Comparison of ENCODE assay signal across 15 cellular contexts in the genomic region with DNA sequence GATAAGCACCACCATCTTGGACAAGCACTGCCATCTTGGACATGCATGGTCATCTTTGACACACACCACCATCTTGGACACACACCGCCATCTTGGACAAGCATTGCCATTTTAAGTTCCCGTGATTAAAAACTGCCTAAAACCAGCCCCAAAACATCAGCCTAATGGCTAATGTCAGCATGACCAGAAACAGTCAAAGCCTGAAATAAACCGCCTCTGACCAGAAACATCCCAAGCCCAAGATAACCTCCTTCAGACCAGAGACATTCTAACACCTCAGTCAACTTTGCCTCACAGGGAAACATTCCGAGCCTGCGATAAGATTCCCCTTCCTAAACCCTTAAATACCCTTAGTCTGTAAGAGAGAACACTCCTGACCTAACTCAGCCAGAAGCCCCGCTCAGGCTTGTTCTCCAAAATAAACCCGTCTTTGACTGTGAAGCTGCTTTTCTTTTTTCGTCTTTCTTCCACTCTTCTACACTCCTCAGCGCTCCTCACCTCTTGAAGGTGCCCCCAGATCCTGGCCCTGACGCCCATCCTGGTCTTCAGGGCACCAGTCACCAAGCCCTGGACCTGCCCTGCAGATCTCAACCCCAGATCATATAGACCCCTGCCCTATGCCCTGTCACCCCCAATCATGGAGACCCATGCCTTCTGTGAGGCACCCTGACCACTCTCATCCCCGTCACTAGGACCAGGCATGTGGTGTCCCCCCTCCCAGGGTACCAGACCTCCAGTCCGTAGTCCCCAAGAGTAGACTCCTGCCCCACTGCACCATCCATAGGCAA. TPM values are rescaled to one million over a fixed set of nuclear protein-coding genes. Genes with fewer than 3 reads are reported as not detected.
DNase-seq lines count a peak whose midpoint lies in the region; ATAC-seq and TF ChIP-seq lines count a peak whose summit lies in the region.
"Had no signal": no experiment of that assay in that cellular context is flagged by ENCODE, and none has a peak within 500 bp of the region (broad histone marks: within the 10 kb centered on the region; RNA-seq: fewer than 3 reads in every experiment).

No MANE protein-coding gene starts in this region.

- intact Hi-C loops in CD14-positive monocyte (cut with micrococcal nuclease) (loop anchor here in 1 of 2 donors (5.0 kb wide), 1 partner anchor 47 kb away; no protein-coding TSS in a partner anchor), psoas muscle (cut with DNase I) (loop anchor here in 1 of 2 donors (10.0 kb wide), 1 partner anchor 54 kb away; the partner anchor contains the start of gene SLC25A6)

- H3K4me3 ChIP-seq in coronary artery: no peak overlapping the region
- H3K4me3 ChIP-seq in neuronal stem cell (ENCODE audit: low read length in 2 of 2): peak overlapping the region in 1 of 2 donors; percentile 52
- H3K4me3 ChIP-seq in psoas muscle: no peak overlapping the region
- H3K4me3 ChIP-seq: body of pancreas, HAP-1 had no signal

- H3K36me3 ChIP-seq in neuronal stem cell (replicated peaks in 1 of 2; ENCODE audit: control insufficient read depth in 2 of 2, insufficient read depth in 2 of 2, low read length in 2 of 2) (peaks cover 11 to 21% of the 10 kb centered on the region in 2 donors), psoas muscle (ENCODE audit: insufficient read depth in 1 of 2, low read depth in 1 of 2) (no peaks in the 10 kb centered on the region)
- H3K36me3 ChIP-seq: HAP-1 had no signal

- H2BK15ac ChIP-seq in neuronal stem cell (ENCODE audit: low read length): no peak overlapping the region

- H3K4me1 ChIP-seq in neuronal stem cell (ENCODE audit: control insufficient read depth in 2 of 2, insufficient read depth in 1 of 2, low read depth in 1 of 2, low read length in 2 of 2) (no peaks in the 10 kb centered on the region), psoas muscle (no peaks in the 10 kb centered on the region)
- H3K4me1 ChIP-seq: HAP-1 had no signal

- no peak overlapping the region for H3K4me2 ChIP-seq in neuronal stem cell (ENCODE audit: insufficient read depth, low read length, poor library complexity, severe bottlenecking)
- H3K4me2 ChIP-seq: KMS-11 had no signal

- peaks cover 37 to 52% (median 48%) of the 10 kb centered on the region in 7 donors for H3K9me3 Mint-ChIP-seq in CD14-positive monocyte

- H3K14ac ChIP-seq in neuronal stem cell (ENCODE audit: low read length): no peak overlapping the region

- peak overlapping the region; percentile 32 for H4K8ac ChIP-seq in neuronal stem cell (ENCODE audit: low read depth, low read length)

- H2BK5ac ChIP-seq in neuronal stem cell (ENCODE audit: low read length): no peak overlapping the region

- no peak overlapping the region for H2AFZ ChIP-seq in neuronal stem cell (ENCODE audit: low read length)

- H2AK5ac ChIP-seq in neuronal stem cell (ENCODE audit: low read depth, low read length): no peak overlapping the region

- H3K9me3 ChIP-seq in neuronal stem cell (replicated peaks in 1 of 2; ENCODE audit: control insufficient read depth in 2 of 2, insufficient read depth in 1 of 2, low read depth in 1 of 2, low read length in 2 of 2): peaks cover 23 to 27% of the 10 kb centered on the region in 2 donors
- H3K9me3 ChIP-seq in psoas muscle: no peaks in the 10 kb centered on the region
- H3K9me3 ChIP-seq: body of pancreas, HAP-1 had no signal

- no peak overlapping the region for H3K4ac ChIP-seq in neuronal stem cell (ENCODE audit: low read length)

- H3K27me3 ChIP-seq in neuronal stem cell (ENCODE audit: control insufficient read depth in 3 of 3, insufficient read depth in 3 of 3, low read depth in 1 of 3, low read length in 3 of 3): no peaks in the 10 kb centered on the region
- no peaks in the 10 kb centered on the region for H3K27me3 ChIP-seq in psoas muscle (ENCODE audit: insufficient read depth in 3 of 3, low read length in 2 of 3)
- H3K27me3 ChIP-seq: body of pancreas had no signal

- in situ Hi-C loops in GM13977 (cut with MboI; ENCODE audit: low pct_unique_long_range_greater_than_20kb, low sequenced_read_pairs, unreplicated experiment): no loop called here

- no CpG with 5 or more reads among the region's 12 CpGs for WGBS in neuronal stem cell (ENCODE audit: extremely low coverage in 2 of 2, insufficient read length in 2 of 2, insufficient replicate concordance in 1 of 2), 2 donors
- 88 to 95% (median 94%) methylated on average over 12 of the region's 12 CpGs for WGBS in psoas muscle, 3 donors

- peaks cover 25% of the 10 kb centered on the region for H3K79me1 ChIP-seq in neuronal stem cell (ENCODE audit: low read depth, low read length)

- peaks cover 15 to 34% of the 10 kb centered on the region in 2 donors for H3K36me3 Mint-ChIP-seq in CD14-positive monocyte

- H3K4me3 Mint-ChIP-seq in CD14-positive monocyte: no peak overlapping the region

- H4K91ac ChIP-seq in neuronal stem cell (ENCODE audit: low read depth, low read length, poor library complexity): no peak overlapping the region

- H2BK120ac ChIP-seq in neuronal stem cell (ENCODE audit: low read depth, low read length): no peak overlapping the region

- TF ChIP-seq CTCF in CD14-positive monocyte (IDR thresholded peaks at IDR 0.05) (no peak), GM13977 (IDR thresholded peaks at IDR 0.05; ENCODE audit: extremely low read depth, insufficient read depth, missing control alignments) (no peak), coronary artery (IDR thresholded peaks at IDR 0.05) (no peak), psoas muscle (IDR thresholded peaks at IDR 0.05) (no peak)

- H3K27ac ChIP-seq in coronary artery (no peak overlapping the region), neuronal stem cell (replicated peaks; ENCODE audit: low read length) (no peak overlapping the region), psoas muscle (no peak overlapping the region)
- H3K27ac ChIP-seq: body of pancreas, KMS-11 had no signal

- DNase-seq in CD14-positive monocyte (ENCODE audit: low spot score) (peak; percentile 27), GM13977 (ENCODE audit: low spot score) (peak; percentile 3), coronary artery (ENCODE audit: low spot score) (peak; percentile 60), neuronal stem cell (ENCODE audit: low spot score) (no peak), psoas muscle (no peak), AG08396 (ENCODE audit: low spot score) (no peak)
- DNase-seq: effector CD8-positive, alpha-beta T cell; foreskin melanocyte; NCI-H1694 treated with DMSO at 0.1 percent for 48 hours; stimulated activated CD4-positive, alpha-beta T cell treated with anti-CD3 and anti-CD28 coated beads, Interleukin-2, amount 100 ng/mL, for 48 hours; stimulated activated naive CD4-positive, alpha-beta T cell had no signal

- ATAC-seq in psoas muscle (no peak), HG03025 (IDR thresholded peaks at IDR 0.05; ENCODE audit: low FRiP score, unreplicated experiment) (no peak)
- ATAC-seq: body of pancreas had no signal

- peak overlapping the region; percentile 0 for H3K9ac ChIP-seq in neuronal stem cell (ENCODE audit: low read depth, low read length, poor library complexity)
- H3K9ac ChIP-seq: KMS-11 had no signal

- H3K27ac Mint-ChIP-seq in CD14-positive monocyte: peak overlapping the region in 1 of 7 donors; percentile 7

- no peak overlapping the region for H2BK12ac ChIP-seq in neuronal stem cell (ENCODE audit: low read length)

- no peak overlapping the region for H3K18ac ChIP-seq in neuronal stem cell (ENCODE audit: low read length)

- no peak overlapping the region for H3K23ac ChIP-seq in neuronal stem cell (ENCODE audit: low read depth, low read length, poor library complexity)

- peaks cover 5% of the 10 kb centered on the region for H3K4me1 Mint-ChIP-seq in CD14-positive monocyte

- H3K27me3 Mint-ChIP-seq in CD14-positive monocyte (ENCODE audit: low read depth in 3 of 3): peaks cover 0 to 4% (median 4%) of the 10 kb centered on the region in 3 donors

RNA-seq across cellular contexts. Expression of gene ASMTL, which starts 3.7 kb away (rescaled TPM):
- polyA plus RNA-seq in CD14-positive monocyte (10 to 100 TPM; 31.0 to 31.5 TPM), psoas muscle (1 to 10 TPM; 6.6 to 9.8 (median 7.5) TPM)
- polyA plus RNA-seq in neuronal stem cell (2013, experiment 1 of 2): 52.5 TPM
- polyA plus RNA-seq in neuronal stem cell (2013, experiment 2 of 2): 51.6 TPM
- 10 to 100 TPM in 3 of 4 donors, 1 to 10 TPM in 1; 9.4 to 18.2 (median 11.9) TPM for total RNA-seq in psoas muscle

RNA-seq across cellular contexts. Expression of gene SLC25A6, which starts 57.1 kb away (rescaled TPM):
- 100 to 1,000 TPM; 442 to 449 TPM for polyA plus RNA-seq in CD14-positive monocyte
- 415 TPM for polyA plus RNA-seq in neuronal stem cell (2013, experiment 1 of 2)
- polyA plus RNA-seq in neuronal stem cell (2013, experiment 2 of 2): 410 TPM
- 10 to 100 TPM; 73.9 to 92.4 (median 81.5) TPM for total RNA-seq in psoas muscle
- polyA plus RNA-seq in psoas muscle: 100 to 1,000 TPM in 1 of 3 donors, 10 to 100 TPM in 2; 48.4 to 189 (median 97.1) TPM

Comparison
In these comparisons a context has a peak if more than half of its experiments do, and no peak if none do; other contexts are left out.
1. DNase-seq: peak in CD14-positive monocyte (single experiment), GM13977 (single experiment) and coronary artery (single experiment); none in neuronal stem cell (single experiment), psoas muscle (0 of 2) and AG08396 (single experiment).